Comparison of ENCODE assay signal across 20 cellular contexts in the genomic region with DNA sequence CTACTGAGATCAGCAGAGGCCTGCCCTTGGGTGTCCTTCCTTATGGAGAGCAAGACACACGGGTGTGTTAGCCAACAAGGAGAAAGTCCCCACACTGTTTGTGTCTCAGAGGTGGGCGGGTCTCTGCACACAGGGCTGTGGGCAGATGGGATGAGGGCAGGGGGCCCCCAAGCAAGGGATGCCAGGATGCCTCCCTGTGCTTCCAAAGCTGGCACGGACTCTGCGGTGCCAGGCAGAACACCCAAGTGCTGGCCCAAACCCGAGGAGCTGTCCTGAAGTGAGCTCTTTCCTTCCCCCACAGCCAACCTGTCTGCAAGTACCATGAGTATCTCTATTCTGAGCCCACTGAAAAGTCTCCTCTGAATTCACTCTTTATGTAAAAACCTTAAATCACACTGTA.
"Had no signal": no experiment of that assay in that cellular context is flagged by ENCODE, and none has a peak within 500 bp of the region (broad histone marks: within the 10 kb centered on the region; RNA-seq: fewer than 3 reads in every experiment).

No MANE protein-coding gene starts in this region.

- H3K27ac ChIP-seq: dorsolateral prefrontal cortex, hepatocyte, left ventricle myocardium inferior, ovary, right atrium auricular region, sigmoid colon, skin epidermis, stomach, thoracic aorta, transverse colon had no signal

- H3K27me3 ChIP-seq: dorsolateral prefrontal cortex, hepatocyte, ovary, right atrium auricular region, transverse colon had no signal

- DNase-seq: cortex of kidney; effector CD8-positive, alpha-beta T cell; foreskin melanocyte; kidney; left cardiac atrium; left ventricle myocardium inferior; naive thymus-derived CD4-positive, alpha-beta T cell; nephron progenitor cell; ovary; sigmoid colon; stimulated activated CD4-positive, alpha-beta T cell treated with anti-CD3 and anti-CD28 coated beads, Interleukin-2, amount 100 ng/mL, for 24 hours; stimulated activated CD4-positive, alpha-beta T cell treated with anti-CD3 and anti-CD28 coated beads, Interleukin-4, amount 100 ng/mL, for 4 hours; stimulated activated naive B cell treated with anti-CD40 and anti-IgM and Interleukin-4, amounts not matched to agents 10 μg/mL and 1 μg/mL and 100 μg/mL, for 72 hours; stomach; transverse colon had no signal

- H3K79me2 ChIP-seq: hepatocyte had no signal

- H3K9me3 ChIP-seq: left ventricle myocardium inferior, ovary, right atrium auricular region, sigmoid colon, stomach, thoracic aorta, transverse colon had no signal

- ATAC-seq: left cardiac atrium; naive thymus-derived CD4-positive, alpha-beta T cell; stimulated activated naive B cell treated with anti-CD40 and anti-IgM and Interleukin-4, amounts not matched to agents 10 μg/mL and 1 μg/mL and 100 μg/mL, for 72 hours had no signal

- H3K4me3 ChIP-seq: dorsolateral prefrontal cortex, hepatocyte, left ventricle myocardium inferior, ovary, right atrium auricular region, sigmoid colon, skin epidermis, stomach, thoracic aorta, transverse colon had no signal

- H3K4me2 ChIP-seq: hepatocyte had no signal

- H3K36me3 ChIP-seq: left ventricle myocardium inferior, ovary, right atrium auricular region, sigmoid colon, thoracic aorta, transverse colon had no signal

- H3K4me1 ChIP-seq: left ventricle myocardium inferior, right atrium auricular region, sigmoid colon, stomach had no signal
